In the genomic region with DNA sequence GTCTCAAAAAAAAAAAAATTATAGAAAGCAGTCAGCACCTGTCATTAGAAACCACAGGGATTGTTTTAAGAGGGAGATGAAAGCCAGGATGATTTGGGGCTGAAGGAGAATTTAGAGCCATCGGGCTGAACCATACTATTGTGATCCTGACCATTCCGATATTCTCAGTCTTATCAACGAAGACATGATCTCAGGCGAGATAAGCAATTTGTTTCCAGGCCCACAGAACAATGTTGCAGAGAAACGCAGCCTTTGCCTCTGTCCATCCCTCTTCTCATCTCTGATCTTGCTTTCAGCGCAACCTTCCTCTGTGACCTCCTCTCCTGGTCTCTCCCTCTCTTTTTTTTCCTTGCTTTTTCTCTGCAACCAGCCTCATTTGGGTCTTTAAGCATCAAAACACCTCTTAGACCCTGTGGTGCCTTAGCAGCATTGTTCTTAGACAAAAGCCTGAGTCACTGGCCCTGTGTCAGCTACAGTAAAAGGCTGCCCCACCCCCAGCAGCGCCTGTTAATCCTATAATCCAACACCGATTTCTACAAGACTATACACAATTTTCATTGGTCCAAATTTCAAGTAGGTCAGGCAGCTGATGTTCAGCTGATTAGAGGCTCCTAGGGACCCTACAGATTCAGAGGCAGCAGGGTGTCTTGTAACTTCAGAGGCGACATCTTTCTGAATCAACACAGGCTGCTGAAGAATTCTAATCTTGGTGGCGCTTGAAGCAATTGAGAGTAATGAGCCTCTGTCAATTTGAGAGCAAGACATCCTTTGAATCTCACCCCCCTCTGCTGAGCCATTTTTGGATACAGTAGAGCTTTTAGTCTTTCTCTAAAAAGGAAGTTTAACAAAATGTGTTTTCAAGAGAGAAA, we compare ENCODE assay signal across 12 cellular contexts.
DNase-seq lines count a peak whose midpoint lies in the region; ATAC-seq and TF ChIP-seq lines count a peak whose summit lies in the region.
"Had no signal": no experiment of that assay in that cellular context is flagged by ENCODE, and none has a peak within 500 bp of the region (broad histone marks: within the 10 kb centered on the region; RNA-seq: fewer than 3 reads in every experiment).

No MANE protein-coding gene starts in this region.

- intact Hi-C loops in activated CD4-positive, alpha-beta T cell treated with anti-CD3 and anti-CD28 coated beads for 36 hours (cut with DNase I, micrococcal nuclease): no loop called here
- intact Hi-C loops in vagina (cut with DNase I) (no loop called here), breast epithelium (cut with DNase I; ENCODE audit: low total_unique reads) (no loop called here), posterior cingulate gyrus (cut with DNase I) (no loop called here)

- peak; percentile 71 for ATAC-seq in activated CD4-positive, alpha-beta T cell treated with anti-CD3 and anti-CD28 coated beads for 36 hours
- ATAC-seq: A549 had no signal

- no peaks in the 10 kb centered on the region for H3K36me3 ChIP-seq in vagina
- no peaks in the 10 kb centered on the region for H3K36me3 ChIP-seq in breast epithelium

- H3K27me3 Mint-ChIP-seq in activated CD4-positive, alpha-beta T cell treated with anti-CD3 and anti-CD28 coated beads for 36 hours: no peaks in the 10 kb centered on the region
- H3K27me3 Mint-ChIP-seq: central memory CD8-positive, alpha-beta T cell had no signal

- H3K36me3 Mint-ChIP-seq in activated CD4-positive, alpha-beta T cell treated with anti-CD3 and anti-CD28 coated beads for 36 hours (ENCODE audit: low read depth): no peaks in the 10 kb centered on the region

- peak overlapping the region; percentile 77 for H3K27ac Mint-ChIP-seq in activated CD4-positive, alpha-beta T cell treated with anti-CD3 and anti-CD28 coated beads for 36 hours

- H3K9me3 Mint-ChIP-seq in activated CD4-positive, alpha-beta T cell treated with anti-CD3 and anti-CD28 coated beads for 36 hours (ENCODE audit: low read depth): no peaks in the 10 kb centered on the region
- H3K9me3 Mint-ChIP-seq: central memory CD8-positive, alpha-beta T cell had no signal

- H3K4me3 ChIP-seq in vagina (no peak overlapping the region), breast epithelium (no peak overlapping the region)
- H3K4me3 ChIP-seq: A549 had no signal

- TF ChIP-seq POLR2A in vagina (IDR thresholded peaks at IDR 0.05) (no peak), breast epithelium (IDR thresholded peaks at IDR 0.05) (no peak)

- CTCF ChIA-PET in activated CD4-positive, alpha-beta T cell treated with anti-CD3 and anti-CD28 coated beads for 36 hours (lab: Charles Lee): interaction anchor here (0.6 to 1.0 kb wide), 2 partner anchors 23 to 32 kb away, joined by 3 to 4 read pairs; no protein-coding TSS in a partner anchor

- no peaks in the 10 kb centered on the region for H3K9me3 ChIP-seq in vagina
- no peaks in the 10 kb centered on the region for H3K9me3 ChIP-seq in breast epithelium
- H3K9me3 ChIP-seq: A549 had no signal

- H3K27ac ChIP-seq in vagina (no peak overlapping the region), breast epithelium (no peak overlapping the region)
- H3K27ac ChIP-seq: A549 had no signal

- H3K4me1 Mint-ChIP-seq in activated CD4-positive, alpha-beta T cell treated with anti-CD3 and anti-CD28 coated beads for 36 hours: peaks cover 40% of the 10 kb centered on the region

- POLR2A ChIA-PET in activated CD4-positive, alpha-beta T cell treated with anti-CD3 and anti-CD28 coated beads for 36 hours (lab: Charles Lee): interaction anchor here (0.7 kb wide), 1 partner anchor 64 kb away, joined by 4 read pairs; no protein-coding TSS in a partner anchor

- TF ChIP-seq CTCF in vagina (IDR thresholded peaks at IDR 0.05) (no peak), breast epithelium (IDR thresholded peaks at IDR 0.05) (no peak)

- DNase-seq in activated CD4-positive, alpha-beta T cell treated with anti-CD3 and anti-CD28 coated beads for 36 hours: peak; percentile 39
- no peak for DNase-seq in activated CD4-positive, alpha-beta T cell treated with anti-CD3 and anti-CD28 coated beads, Interleukin-2, amount 50 U/mL, for 4 hours
- DNase-seq in NCI-H1436 (lab: John Stamatoyannopoulos, UW) (peak; percentile 34), astrocyte of the hippocampus (ENCODE audit: low read depth, low spot score) (peak; percentile 43), myocyte (ENCODE audit: low read depth) (peak; percentile 15), vagina (ENCODE audit: extremely low spot score in 2 of 2) (no peak), breast epithelium (ENCODE audit: low spot score in 2 of 2) (no peak), posterior cingulate gyrus (no peak)
- DNase-seq: DMS153, NCI-H1048 had no signal

- H3K4me1 ChIP-seq in vagina (no peaks in the 10 kb centered on the region), breast epithelium (peaks cover 0 to 3% of the 10 kb centered on the region in 2 donors)
- H3K4me1 ChIP-seq: A549 had no signal

- H3K4me3 Mint-ChIP-seq in activated CD4-positive, alpha-beta T cell treated with anti-CD3 and anti-CD28 coated beads for 36 hours: no peak overlapping the region
- H3K4me3 Mint-ChIP-seq: central memory CD8-positive, alpha-beta T cell had no signal

- no peaks in the 10 kb centered on the region for H3K27me3 ChIP-seq in vagina
- no peaks in the 10 kb centered on the region for H3K27me3 ChIP-seq in breast epithelium

Comparison
In these comparisons a context has a peak if more than half of its experiments do, and no peak if none do; other contexts are left out.
1. DNase-seq: peak in activated CD4-positive, alpha-beta T cell treated with anti-CD3 and anti-CD28 coated beads for 36 hours (single experiment), NCI-H1436 (single experiment), astrocyte of the hippocampus (single experiment) and myocyte (single experiment); none in activated CD4-positive, alpha-beta T cell treated with anti-CD3 and anti-CD28 coated beads, Interleukin-2, amount 50 U/mL, for 4 hours (0 of 2), vagina (0 of 2), breast epithelium (0 of 2) and posterior cingulate gyrus (0 of 10).